Comparison of ENCODE assay signal across 9 cellular contexts in genomic region chr11:72609045-72609444, GRCh38.
DNase-seq lines count a peak whose midpoint lies in the region; ATAC-seq and TF ChIP-seq lines count a peak whose summit lies in the region.
"Had no signal": no experiment of that assay in that cellular context is flagged by ENCODE, and none has a peak within 500 bp of the region (broad histone marks: within the 10 kb centered on the region; RNA-seq: fewer than 3 reads in every experiment).

No MANE protein-coding gene starts in this region.

- H3K9me3 Mint-ChIP-seq in stimulated activated naive CD8-positive, alpha-beta T cell treated with anti-CD3 and anti-CD28 coated beads, Interleukin-15, amount 100 ng/mL, for 72 hours, result no peaks in the 10 kb centered on the region
- H3K9me3 Mint-ChIP-seq: naive thymus-derived CD4-positive, alpha-beta T cell had no signal

- H3K27me3 Mint-ChIP-seq in stimulated activated naive CD8-positive, alpha-beta T cell treated with anti-CD3 and anti-CD28 coated beads, Interleukin-15, amount 100 ng/mL, for 72 hours, result peaks cover 83% of the 10 kb centered on the region

- H3K27ac Mint-ChIP-seq in stimulated activated naive CD8-positive, alpha-beta T cell treated with anti-CD3 and anti-CD28 coated beads, Interleukin-15, amount 100 ng/mL, for 72 hours, result no peak overlapping the region
- H3K27ac Mint-ChIP-seq: naive thymus-derived CD4-positive, alpha-beta T cell had no signal

- H3K4me3 Mint-ChIP-seq in stimulated activated naive CD8-positive, alpha-beta T cell treated with anti-CD3 and anti-CD28 coated beads, Interleukin-15, amount 100 ng/mL, for 72 hours, result no peak overlapping the region
- H3K4me3 Mint-ChIP-seq: naive thymus-derived CD4-positive, alpha-beta T cell had no signal

- peak; percentile 60 for ATAC-seq in stimulated activated naive CD8-positive, alpha-beta T cell treated with anti-CD3 and anti-CD28 coated beads, Interleukin-15, amount 100 ng/mL, for 72 hours
- ATAC-seq in stimulated activated naive CD8-positive, alpha-beta T cell treated with anti-CD3 and anti-CD28 coated beads, Interleukin-15, Interleukin-2, amounts not matched to agents 100 U/mL and 50 U/mL, for 24 hours, result no peak
- ATAC-seq in GM21515 (IDR thresholded peaks at IDR 0.05; ENCODE audit: unreplicated experiment), result no peak
- ATAC-seq: naive thymus-derived CD4-positive, alpha-beta T cell had no signal

- H3K4me3 ChIP-seq in foreskin fibroblast (ENCODE audit: low read depth in 1 of 2, low read length in 2 of 2), result no peak overlapping the region

- peaks cover 13% of the 10 kb centered on the region for H3K4me1 Mint-ChIP-seq in stimulated activated naive CD8-positive, alpha-beta T cell treated with anti-CD3 and anti-CD28 coated beads, Interleukin-15, amount 100 ng/mL, for 72 hours

- no peak for DNase-seq in stimulated activated naive CD8-positive, alpha-beta T cell treated with anti-CD3 and anti-CD28 coated beads, Interleukin-15, amount 100 ng/mL, for 72 hours
- no peak for DNase-seq in stimulated activated naive CD8-positive, alpha-beta T cell treated with anti-CD3 and anti-CD28 coated beads, Interleukin-15, Interleukin-2, amounts not matched to agents 100 U/mL and 50 U/mL, for 24 hours
- peak; percentile 60 for DNase-seq in SK-MEL-5 (ENCODE audit: low read depth, low spot score)
- peak in 1 of 2 donors; percentile 51 for DNase-seq in foreskin fibroblast
- DNase-seq in middle frontal gyrus (ENCODE audit: extremely low spot score, low spot score), result no peak
- no peak for DNase-seq in NCI-H2081 treated with DMSO at 0.1 percent for 48 hours (lab: John Stamatoyannopoulos, UW)
- no peak for DNase-seq in NK-92 (lab: John Stamatoyannopoulos, UW; ENCODE audit: unreplicated experiment)

- TF ChIP-seq CTCF in foreskin fibroblast (IDR thresholded peaks at IDR 0.05; ENCODE audit: low read depth, low read length), result peak; percentile 64

- in situ Hi-C loops in SK-MEL-5 (cut with HindIII; ENCODE audit: low pct_unique_long_range_greater_than_20kb, low sequenced_read_pairs), result no loop called here
